In genomic region chr13:111271186-111271698, GRCh38 we compare ENCODE assay signal across 14 cellular contexts. TPM values are rescaled to one million over a fixed set of nuclear protein-coding genes. Genes with fewer than 3 reads are reported as not detected.
"Had no signal": no experiment of that assay in that cellular context is flagged by ENCODE, and none has a peak within 500 bp of the region (broad histone marks: within the 10 kb centered on the region; RNA-seq: fewer than 3 reads in every experiment).

No MANE protein-coding gene starts in this region.

- H3K4me3 ChIP-seq: ovary, SJCRH30, smooth muscle cell, testis had no signal

- ATAC-seq: activated CD4-positive, alpha-beta T cell treated with anti-CD3 and anti-CD28 coated beads for 36 hours had no signal

- H3K27ac ChIP-seq: ovary, SJCRH30 had no signal

- H3K9me3 ChIP-seq: ovary, SJCRH30, testis had no signal

- H3K27ac Mint-ChIP-seq: nephron; stimulated activated naive CD8-positive, alpha-beta T cell treated with anti-CD3 and anti-CD28 coated beads, Interleukin-15, Interleukin-2, amounts not matched to agents 100 ng/mL and 50 ng/mL, for 24 hours had no signal

- H3K4me2 ChIP-seq: smooth muscle cell had no signal

- H3K4me3 Mint-ChIP-seq: activated CD4-positive, alpha-beta T cell treated with anti-CD3 and anti-CD28 coated beads for 36 hours; brain; nephron; stimulated activated naive CD8-positive, alpha-beta T cell treated with anti-CD3 and anti-CD28 coated beads, Interleukin-15, Interleukin-2, amounts not matched to agents 100 ng/mL and 50 ng/mL, for 24 hours had no signal

- H3K9me3 Mint-ChIP-seq: brain; nephron; stimulated activated naive CD8-positive, alpha-beta T cell treated with anti-CD3 and anti-CD28 coated beads, Interleukin-15, Interleukin-2, amounts not matched to agents 100 ng/mL and 50 ng/mL, for 24 hours had no signal

- DNase-seq: activated CD4-positive, alpha-beta T cell treated with anti-CD3 and anti-CD28 coated beads for 36 hours; activated naive CD4-positive, alpha-beta T cell treated with anti-CD3 and anti-CD28 coated beads, Interleukin-2, amount 50 U/mL, for 16 hours; amniotic stem cell; ovary; SJCRH30; stimulated activated CD4-positive, alpha-beta T cell treated with anti-CD3 and anti-CD28 coated beads, Interleukin-1b, Interleukin-23, amount 100 ng/mL, for 48 hours; SW 1271; testis had no signal

- H3K27me3 ChIP-seq: ovary, SJCRH30, testis had no signal

- H3K4me1 ChIP-seq: testis had no signal

- H3K36me3 ChIP-seq: ovary had no signal

- H3K27me3 Mint-ChIP-seq: activated CD4-positive, alpha-beta T cell treated with anti-CD3 and anti-CD28 coated beads for 36 hours; brain; stimulated activated naive CD8-positive, alpha-beta T cell treated with anti-CD3 and anti-CD28 coated beads, Interleukin-15, Interleukin-2, amounts not matched to agents 100 ng/mL and 50 ng/mL, for 24 hours had no signal

RNA-seq across cellular contexts. Expression of gene TEX29, which starts 49.2 kb away (rescaled TPM):
- total RNA-seq: fibroblast of villous mesenchyme, renal cortical epithelial cell, SJCRH30 had no signal
